In the genomic region with DNA sequence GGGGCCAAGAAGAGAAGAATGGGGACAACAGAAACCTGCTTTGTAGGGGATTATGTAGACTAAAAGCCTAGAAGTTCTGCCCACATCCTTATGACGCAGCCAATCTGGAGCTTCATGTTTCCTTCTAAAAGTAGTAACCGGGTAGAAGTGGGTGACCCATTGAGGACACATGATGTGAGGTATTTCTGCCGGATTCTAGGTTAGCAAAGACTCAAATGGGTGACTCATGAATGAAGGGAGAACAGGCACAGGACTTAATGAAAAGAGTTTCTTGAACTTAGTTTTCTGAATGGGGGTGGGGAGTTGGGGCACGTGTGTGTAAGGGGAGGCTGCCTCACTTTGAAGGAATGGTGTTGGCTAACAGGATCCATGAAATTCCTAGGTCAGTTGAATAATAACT, we compare ENCODE assay signal across 17 cellular contexts.
DNase-seq lines count a peak whose midpoint lies in the region; ATAC-seq and TF ChIP-seq lines count a peak whose summit lies in the region.
"Had no signal": no experiment of that assay in that cellular context is flagged by ENCODE, and none has a peak within 500 bp of the region (broad histone marks: within the 10 kb centered on the region; RNA-seq: fewer than 3 reads in every experiment).

No MANE protein-coding gene starts in this region.

- peaks cover 66% of the 10 kb centered on the region for H3K36me3 ChIP-seq in endodermal cell (ENCODE audit: control insufficient read depth, insufficient read depth, low read length)
- peaks cover 58% of the 10 kb centered on the region for H3K36me3 ChIP-seq in lower lobe of right lung

- TF ChIP-seq CTCF in endodermal cell (conservative IDR thresholded peaks at IDR 0.05) (no peak), nephron progenitor cell (IDR thresholded peaks at IDR 0.05) (no peak), lower lobe of right lung (IDR thresholded peaks at IDR 0.05) (no peak)

- H3K4me1 Mint-ChIP-seq in endodermal cell (peaks cover 3% of the 10 kb centered on the region), nephron progenitor cell (peaks cover 16% of the 10 kb centered on the region)
- H3K4me1 Mint-ChIP-seq: immature natural killer cell had no signal

- ATAC-seq in lower lobe of right lung (no peak), GM18502 (IDR thresholded peaks at IDR 0.05; ENCODE audit: poor library complexity, unreplicated experiment) (no peak), GM18907 (IDR thresholded peaks at IDR 0.05; ENCODE audit: unreplicated experiment) (no peak)
- ATAC-seq: body of pancreas, T-cell had no signal

- no peaks in the 10 kb centered on the region for H3K9me3 ChIP-seq in endodermal cell (ENCODE audit: control insufficient read depth, low read length)
- H3K9me3 ChIP-seq in lower lobe of right lung, result no peaks in the 10 kb centered on the region
- H3K9me3 ChIP-seq: body of pancreas had no signal

- H3K4me3 Mint-ChIP-seq in endodermal cell (no peak overlapping the region), nephron progenitor cell (no peak overlapping the region)
- H3K4me3 Mint-ChIP-seq: immature natural killer cell, T-cell had no signal

- H3K36me3 Mint-ChIP-seq in endodermal cell (ENCODE audit: low read depth) (peaks cover 52% of the 10 kb centered on the region), nephron progenitor cell (ENCODE audit: low read depth) (peaks cover 19% of the 10 kb centered on the region)

- peak overlapping the region; percentile 26 for H3K27ac Mint-ChIP-seq in endodermal cell
- H3K27ac Mint-ChIP-seq in nephron progenitor cell, result peak overlapping the region; percentile 96
- H3K27ac Mint-ChIP-seq: immature natural killer cell, T-cell had no signal

- H3K27me3 ChIP-seq in endodermal cell (ENCODE audit: control insufficient read depth, insufficient read depth, low read length, poor library complexity, severe bottlenecking) (no peaks in the 10 kb centered on the region), lower lobe of right lung (ENCODE audit: low read depth) (no peaks in the 10 kb centered on the region)
- H3K27me3 ChIP-seq: body of pancreas had no signal

- no peaks in the 10 kb centered on the region for H3K27me3 Mint-ChIP-seq in endodermal cell (ENCODE audit: insufficient read depth)
- H3K27me3 Mint-ChIP-seq in nephron progenitor cell (ENCODE audit: low read depth, poor library complexity), result no peaks in the 10 kb centered on the region
- H3K27me3 Mint-ChIP-seq: T-cell had no signal

- H3K9ac ChIP-seq in endodermal cell (ENCODE audit: extremely low read depth, low read length, poor library complexity, severe bottlenecking), result no peak overlapping the region

- WGBS in endodermal cell (ENCODE audit: insufficient coverage in 1 of 2, insufficient read length in 1 of 2), 2 experiments, result 89 to 96% methylated on average over 3 to 4 of the region's 4 CpGs

- H3K9me3 Mint-ChIP-seq in endodermal cell (no peaks in the 10 kb centered on the region), nephron progenitor cell (no peaks in the 10 kb centered on the region)
- H3K9me3 Mint-ChIP-seq: immature natural killer cell, T-cell had no signal

- intact Hi-C loops in lower lobe of right lung (cut with DNase I), result loop anchor here (10.0 kb wide), 1 partner anchor 71 kb away; a partner anchor contains a TSS

- peak; percentile 34 for DNase-seq in AG20443 (ENCODE audit: low spot score)
- peak; percentile 60 for DNase-seq in LHCN-M2 (ENCODE audit: low read depth)
- no peak for DNase-seq in endodermal cell
- DNase-seq in nephron progenitor cell, result no peak
- DNase-seq in lower lobe of right lung, result no peak
- no peak for DNase-seq in NCI-H2171 (lab: John Stamatoyannopoulos, UW)
- DNase-seq: activated naive CD4-positive, alpha-beta T cell treated with Interleukin-2 at 50 U/mL for 16 hours; body of pancreas; H7; immature natural killer cell; NCI-H1092; occipital lobe; small intestine; stimulated activated naive CD4-positive, alpha-beta T cell treated with Interleukin-2 at 50 U/mL for 16 hours; T-cell had no signal

- H3K27ac ChIP-seq in endodermal cell (ENCODE audit: low read depth, low read length) (no peak overlapping the region), lower lobe of right lung (no peak overlapping the region)
- H3K27ac ChIP-seq: body of pancreas had no signal

- H3K4me1 ChIP-seq in endodermal cell (ENCODE audit: control insufficient read depth, insufficient read depth, low read length), result no peaks in the 10 kb centered on the region
- H3K4me1 ChIP-seq in lower lobe of right lung, result no peaks in the 10 kb centered on the region

- H3K4me3 ChIP-seq in endodermal cell (ENCODE audit: low read length) (no peak overlapping the region), lower lobe of right lung (no peak overlapping the region)
- H3K4me3 ChIP-seq: body of pancreas had no signal

Comparison
In these comparisons a context has a peak if more than half of its experiments do, and no peak if none do; other contexts are left out.
1. DNase-seq: peak in AG20443 (single experiment) and LHCN-M2 (single experiment); none in endodermal cell (single experiment), nephron progenitor cell (single experiment), lower lobe of right lung (single experiment) and NCI-H2171 (single experiment).